8 cellular contexts compared by ENCODE assay signal in the genomic region with DNA sequence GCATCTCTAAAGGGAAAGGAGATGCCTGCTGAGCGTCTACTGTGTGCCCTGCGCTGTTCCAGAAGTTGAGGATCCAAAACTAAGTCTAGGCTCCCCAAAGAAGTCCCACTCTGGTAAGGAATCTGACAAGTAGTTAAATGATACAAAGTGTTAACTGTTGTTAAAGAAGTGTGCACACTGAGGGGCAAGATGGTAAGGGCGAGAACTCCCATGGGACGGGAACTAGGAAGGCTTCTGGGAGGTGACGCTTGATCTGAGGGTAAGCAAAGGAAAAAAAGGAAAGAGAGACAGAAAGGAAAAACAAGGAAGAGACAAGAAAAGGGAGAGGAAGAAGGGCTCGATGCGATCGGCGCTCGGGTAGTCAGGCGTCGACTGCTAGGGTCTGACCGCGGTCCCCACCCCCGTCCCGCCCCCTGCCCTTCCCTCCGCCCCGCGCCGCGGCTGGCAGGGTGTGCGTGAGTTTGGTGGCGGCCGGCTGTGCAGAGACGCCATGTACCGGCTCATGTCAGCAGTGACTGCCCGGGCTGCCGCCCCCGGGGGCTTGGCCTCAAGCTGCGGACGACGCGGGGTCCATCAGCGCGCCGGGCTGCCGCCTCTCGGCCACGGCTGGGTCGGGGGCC. TPM values are rescaled to one million over a fixed set of nuclear protein-coding genes. Genes with fewer than 3 reads are reported as not detected.
DNase-seq lines count a peak whose midpoint lies in the region; ATAC-seq and TF ChIP-seq lines count a peak whose summit lies in the region.

A gene with protein sequence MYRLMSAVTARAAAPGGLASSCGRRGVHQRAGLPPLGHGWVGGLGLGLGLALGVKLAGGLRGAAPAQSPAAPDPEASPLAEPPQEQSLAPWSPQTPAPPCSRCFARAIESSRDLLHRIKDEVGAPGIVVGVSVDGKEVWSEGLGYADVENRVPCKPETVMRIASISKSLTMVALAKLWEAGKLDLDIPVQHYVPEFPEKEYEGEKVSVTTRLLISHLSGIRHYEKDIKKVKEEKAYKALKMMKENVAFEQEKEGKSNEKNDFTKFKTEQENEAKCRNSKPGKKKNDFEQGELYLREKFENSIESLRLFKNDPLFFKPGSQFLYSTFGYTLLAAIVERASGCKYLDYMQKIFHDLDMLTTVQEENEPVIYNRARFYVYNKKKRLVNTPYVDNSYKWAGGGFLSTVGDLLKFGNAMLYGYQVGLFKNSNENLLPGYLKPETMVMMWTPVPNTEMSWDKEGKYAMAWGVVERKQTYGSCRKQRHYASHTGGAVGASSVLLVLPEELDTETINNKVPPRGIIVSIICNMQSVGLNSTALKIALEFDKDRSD (plus strand): TSS at position 480 of the 620 bp plus-strand sequence. CDS start 11 bp downstream, at position 491.

- H3K4me1 Mint-ChIP-seq in T-helper 1 cell treated with Interleukin-12 subunit alpha and Interleukin-12 subunit beta and Interleukin-4 antibody, amounts not matched to agents 30 μg/mL and 1 μg/mL, for 36 hours (ENCODE audit: low read depth) = peaks cover 12% of the 10 kb centered on the region
- peaks cover 5% of the 10 kb centered on the region for H3K4me1 Mint-ChIP-seq in type B pancreatic cell (ENCODE audit: unreplicated experiment)

- peaks cover 24% of the 10 kb centered on the region for H3K36me3 Mint-ChIP-seq in T-helper 1 cell treated with Interleukin-12 subunit alpha and Interleukin-12 subunit beta and Interleukin-4 antibody, amounts not matched to agents 30 μg/mL and 1 μg/mL, for 36 hours (ENCODE audit: low read depth)
- no peaks in the 10 kb centered on the region for H3K36me3 Mint-ChIP-seq in type B pancreatic cell

- H3K27me3 Mint-ChIP-seq in T-helper 1 cell treated with Interleukin-12 subunit alpha and Interleukin-12 subunit beta and Interleukin-4 antibody, amounts not matched to agents 30 μg/mL and 1 μg/mL, for 36 hours (ENCODE audit: low read depth) = peaks cover 4% of the 10 kb centered on the region
- H3K27me3 Mint-ChIP-seq in type B pancreatic cell = no peaks in the 10 kb centered on the region

- no peaks in the 10 kb centered on the region for H3K27me3 ChIP-seq in heart right ventricle

- DNase-seq in NCI-H1105 (lab: John Stamatoyannopoulos, UW) (peak; percentile 86), amniotic epithelial cell (ENCODE audit: low read depth) (peak; percentile 85), heart right ventricle (peak; percentile 89 to 90), posterior cingulate gyrus (peak; percentile 78 to 98 (median 86)), type B pancreatic cell (ENCODE audit: extremely low spot score, unreplicated experiment) (peak; percentile 85)

- peak within 1 kb of the TSS; percentile 89 for H3K27ac Mint-ChIP-seq in T-helper 1 cell treated with Interleukin-12 subunit alpha and Interleukin-12 subunit beta and Interleukin-4 antibody, amounts not matched to agents 30 μg/mL and 1 μg/mL, for 36 hours
- H3K27ac Mint-ChIP-seq in type B pancreatic cell = peak within 1 kb of the TSS; percentile 79

- no peak for TF ChIP-seq CTCF in GM12875 (IDR thresholded peaks at IDR 0.05; ENCODE audit: borderline replicate concordance, insufficient read depth, low read depth, low read length)
- no peak for TF ChIP-seq CTCF in heart right ventricle (IDR thresholded peaks at IDR 0.05)
- TF ChIP-seq CTCF in type B pancreatic cell (conservative IDR thresholded peaks at IDR 0.05) = no peak

- intact Hi-C loops in heart right ventricle (cut with DNase I) (loop anchor here in 2 of 10 donors (2.0 to 10.0 kb wide), 3 partner anchors 36 to 283 kb away; a partner anchor contains a TSS), posterior cingulate gyrus (cut with DNase I) (loop anchor here (5.0 to 10.0 kb wide), 2 partner anchors 36 to 153 kb away; a partner anchor contains a TSS)

- ATAC-seq in HG02610 (IDR thresholded peaks at IDR 0.05; ENCODE audit: unreplicated experiment) (peak; percentile 80), heart right ventricle (peak; percentile 92 to 98 (median 96))

- H3K27ac ChIP-seq in heart right ventricle = peak within 1 kb of the TSS; percentile 94 to 98 (median 96)

- peaks cover 0 to 13% (median 8%) of the 10 kb centered on the region in 9 donors for H3K4me1 ChIP-seq in heart right ventricle

- H3K9me3 Mint-ChIP-seq in T-helper 1 cell treated with Interleukin-12 subunit alpha and Interleukin-12 subunit beta and Interleukin-4 antibody, amounts not matched to agents 30 μg/mL and 1 μg/mL, for 36 hours = peaks cover 24% of the 10 kb centered on the region
- H3K9me3 Mint-ChIP-seq in type B pancreatic cell = peaks cover 9% of the 10 kb centered on the region

- 2% methylated on average over 40 of the region's 40 CpGs for WGBS in heart right ventricle, 2 donors

- peaks cover 0 to 19% (median 8%) of the 10 kb centered on the region in 9 donors for H3K36me3 ChIP-seq in heart right ventricle

- H3K4me3 ChIP-seq in GM12875 (ENCODE audit: low read depth, low read length) (peak within 1 kb of the TSS; percentile 95), heart right ventricle (peak within 1 kb of the TSS; percentile 91 to 100 (median 97))

- peak within 1 kb of the TSS; percentile 95 for H3K4me3 Mint-ChIP-seq in T-helper 1 cell treated with Interleukin-12 subunit alpha and Interleukin-12 subunit beta and Interleukin-4 antibody, amounts not matched to agents 30 μg/mL and 1 μg/mL, for 36 hours
- H3K4me3 Mint-ChIP-seq in type B pancreatic cell = peak within 1 kb of the TSS; percentile 93

- peaks cover 0 to 13% (median 0%) of the 10 kb centered on the region in 11 donors for H3K9me3 ChIP-seq in heart right ventricle

RNA-seq across cellular contexts. Expression of the gene that starts here (rescaled TPM):
- 10 to 100 TPM; 22.2 to 32.2 (median 24.6) TPM for total RNA-seq in heart right ventricle
- polyA plus RNA-seq in heart right ventricle = 10 to 100 TPM; 11.6 to 19.6 TPM
- 10.9 and 12.6 TPM in 2 replicates for total RNA-seq in type B pancreatic cell (ENCODE audit: low replicate concordance)

Comparison
In these comparisons a context has a peak if more than half of its experiments do, and no peak if none do; other contexts are left out.
1. Peak in every context shown above with its lines: DNase-seq, ATAC-seq, H3K4me3 ChIP-seq and H3K27ac ChIP-seq.